In genomic region chr2:64018715-64019082, GRCh38 we compare ENCODE assay signal across 8 cellular contexts. TPM values are rescaled to one million over a fixed set of nuclear protein-coding genes. Genes with fewer than 3 reads are reported as not detected.
DNase-seq lines count a peak whose midpoint lies in the region; ATAC-seq, FAIRE-seq and TF ChIP-seq lines count a peak whose summit lies in the region.

No MANE protein-coding gene starts in this region.

- peak; percentile 77 to 79; a peak in 5 of 6 replicates for ATAC-seq in A549
- ATAC-seq in HG02884 (IDR thresholded peaks at IDR 0.05; ENCODE audit: unreplicated experiment), result peak; percentile 49
- ATAC-seq in body of pancreas, result peak; percentile 77
- ATAC-seq in GM18867 (IDR thresholded peaks at IDR 0.05; ENCODE audit: unreplicated experiment), result no peak

- H2AFZ ChIP-seq in OCI-LY3 (ENCODE audit: low read depth, low read length), result 0 out of 2 replicates have a peak overlapping the region, but pooled peaks have one; percentile 29

- WGBS in A549 (ENCODE audit: missing lambda C conversion rate), result 1% methylated on average over 21 of the region's 38 CpGs
- WGBS in body of pancreas, 2 donors, result 0 to 1% methylated on average over 10 to 32 of the region's 38 CpGs

- no peaks in the 10 kb centered on the region for H3K9me3 ChIP-seq in A549
- H3K9me3 ChIP-seq in OCI-LY3 (ENCODE audit: insufficient read depth, low read length), result no peaks in the 10 kb centered on the region
- no peaks in the 10 kb centered on the region for H3K9me3 ChIP-seq in body of pancreas

- TF ChIP-seq EP300 in A549 (IDR thresholded peaks at IDR 0.05), result no peak

- POLR2A ChIA-PET in A549 (lab: Yijun Ruan, JAX) (interaction anchor here (0.6 to 1.2 kb wide), 6 partner anchors 9 to 840 kb away, joined by 3 to 5 read pairs (median 3); partner anchors contain the start of genes MDH1 and WDPCP), GM10248 (lab: Yijun Ruan, JAX) (interaction anchor here (0.6 to 0.7 kb wide), 4 partner anchors 76 to 988 kb away, joined by 3 to 6 read pairs (median 4); no protein-coding TSS in a partner anchor)

- H3K36me3 ChIP-seq in OCI-LY3 (replicated peaks; ENCODE audit: low read depth, low read length) (no peaks in the 10 kb centered on the region), body of pancreas (replicated peaks in 1 of 2; ENCODE audit: insufficient read depth in 1 of 2, low read depth in 2 of 2) (no peaks in the 10 kb centered on the region)

- TF ChIP-seq RAD21 in A549 (conservative IDR thresholded peaks at IDR 0.05 in 1 of 2, IDR thresholded peaks at IDR 0.05 in 1 of 2), result no peak

- TF ChIP-seq CTCF in A549 (IDR thresholded peaks at IDR 0.05) (no peak), GM10248 (IDR thresholded peaks at IDR 0.05; ENCODE audit: control extremely low read depth, extremely low read depth, low read depth, missing control alignments) (no peak), OCI-LY3 (IDR thresholded peaks at IDR 0.05; ENCODE audit: low read depth, low read length) (no peak), body of pancreas (IDR thresholded peaks at IDR 0.05) (no peak)

- no peak for FAIRE-seq in A549 (lab: Jason Lieb, UNC)

- H3K4me3 ChIP-seq in A549, result peak overlapping the region; percentile 62
- H3K4me3 ChIP-seq in OCI-LY3 (ENCODE audit: low read length), result peak overlapping the region; percentile 90
- peak overlapping the region; percentile 30 to 38 for H3K4me3 ChIP-seq in body of pancreas

- CTCF ChIA-PET in A549 (lab: Yijun Ruan, JAX) (interaction anchor here (0.6 to 1.1 kb wide), 5 partner anchors 8 to 313 kb away, joined by 3 read pairs; no protein-coding TSS in a partner anchor), GM10248 (lab: Yijun Ruan, JAX) (interaction anchor here (0.8 to 1.5 kb wide), 3 partner anchors 8 to 31 kb away, joined by 3 to 4 read pairs (median 4); no protein-coding TSS in a partner anchor)

- intact Hi-C loops in body of pancreas (cut with DNase I), result no loop called here

- no peaks in the 10 kb centered on the region for H3K27me3 ChIP-seq in OCI-LY3 (ENCODE audit: low read depth, low read length)
- no peaks in the 10 kb centered on the region for H3K27me3 ChIP-seq in body of pancreas

- H4K20me1 ChIP-seq in OCI-LY3 (ENCODE audit: insufficient read depth, low read length), result peaks cover 7% of the 10 kb centered on the region; the same call in 1 of the 2 replicates

- peaks cover 50% of the 10 kb centered on the region for H3K79me2 ChIP-seq in OCI-LY3 (ENCODE audit: low read length)

- peaks cover 42% of the 10 kb centered on the region for H3K4me1 ChIP-seq in A549
- peaks cover 18% of the 10 kb centered on the region for H3K4me1 ChIP-seq in OCI-LY3 (ENCODE audit: low read length)
- peaks cover 32% of the 10 kb centered on the region for H3K4me1 ChIP-seq in body of pancreas

- H3K27ac ChIP-seq in A549 (peak overlapping the region; percentile 96 to 99), OCI-LY3 (ENCODE audit: low read length) (peak overlapping the region; percentile 57), body of pancreas (peak overlapping the region; percentile 89 to 98 (median 94))

- TF ChIP-seq POLR2A in A549 (IDR thresholded peaks at IDR 0.05; ENCODE audit: low read length), result no peak
- peak in 2 of 3 donors; percentile 0 to 3 for TF ChIP-seq POLR2A in body of pancreas (IDR thresholded peaks at IDR 0.05)

- H3K9ac ChIP-seq in OCI-LY3 (ENCODE audit: low read length), result peak overlapping the region; percentile 77

- DNase-seq in A549 (ENCODE audit: low read depth in 1 of 2, low spot score in 1 of 2) (no peak), GM10248 (ENCODE audit: extremely low spot score) (peak; percentile 66), body of pancreas (peak in 2 of 4 donors; percentile 51 to 65), islet precursor cell (peak; percentile 78)
- DNase-seq in stimulated activated CD4-positive, alpha-beta T cell treated with anti-CD3 and anti-CD28 coated beads, Interleukin-4, amount 100 ng/mL, for 1 hour, result peak; percentile 44

- H3K4me2 ChIP-seq in A549 (peak overlapping the region; percentile 81), OCI-LY3 (ENCODE audit: low read length) (peak overlapping the region; percentile 99)

TF ChIP-seq in A549, 52 proteins besides CTCF, POLR2A, EP300 and RAD21:
- TF ChIP-seq HOXB13 (CRISPR knock-in tag; IDR thresholded peaks at IDR 0.05; ENCODE audit: low read depth), result no peak
- no peak for TF ChIP-seq ZFP36 (IDR thresholded peaks at IDR 0.05; ENCODE audit: borderline replicate concordance, partially characterized antibody)
- no peak for TF ChIP-seq HEYL (CRISPR knock-in tag; IDR thresholded peaks at IDR 0.05)
- TF ChIP-seq, protein P1, sequence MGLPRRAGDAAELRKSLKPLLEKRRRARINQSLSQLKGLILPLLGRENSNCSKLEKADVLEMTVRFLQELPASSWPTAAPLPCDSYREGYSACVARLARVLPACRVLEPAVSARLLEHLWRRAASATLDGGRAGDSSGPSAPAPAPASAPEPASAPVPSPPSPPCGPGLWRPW (IDR thresholded peaks at IDR 0.05), result no peak
TF ChIP-seq in A549: peak in this region for 0.

RNA-seq across cellular contexts. Expression of gene VPS54, which starts 0.5 kb away (rescaled TPM):
- polyA plus RNA-seq in A549 (2011; rRNA removed) (29.2 and 32.5 TPM in 2 replicates), A549 (2017; fragmentation: RNase III; extraction: RNeasy Plus Mini Kit Qiagen cat#74134 plus additional on column Dnase treatment) (14.0 to 15.0 TPM (median 14.9 TPM) in 3 replicates)
- 4.9 and 5.8 TPM in 2 replicates for polyA plus RNA-seq in A549 (2012; cell fraction: cytosol; rRNA removed)
- polyA plus RNA-seq in A549 (2012; cell fraction: nucleus; rRNA removed), result 3.6 and 6.1 TPM in 2 replicates
- polyA minus RNA-seq in A549 (2011; rRNA and poly(A)+ RNA removed), result 12.0 and 14.3 TPM in 2 replicates
- 10 to 100 TPM; 17.8 to 22.8 TPM for total RNA-seq in body of pancreas

Comparison
In these comparisons a context has a peak if more than half of its experiments do, and no peak if none do; other contexts are left out.
1. DNase-seq: peak in GM10248 (single experiment), islet precursor cell (single experiment) and stimulated activated CD4-positive, alpha-beta T cell treated with anti-CD3 and anti-CD28 coated beads, Interleukin-4, amount 100 ng/mL, for 1 hour (single experiment); none in A549 (0 of 2).
2. H3K4me3 ChIP-seq: peak in every context shown above with its lines; median percentile 90 in OCI-LY3; 62 in A549; 34 in body of pancreas.
3. Peak in every context shown above with its lines, with median percentiles within 50 percentile points of each other: H3K27ac ChIP-seq.